Comparison of ENCODE assay signal across 21 cellular contexts in genomic region chr22:45757936-45758335, GRCh38.
"Had no signal": no experiment of that assay in that cellular context is flagged by ENCODE, and none has a peak within 500 bp of the region (broad histone marks: within the 10 kb centered on the region; RNA-seq: fewer than 3 reads in every experiment).

No MANE protein-coding gene starts in this region.

- H3K9me3 ChIP-seq: gastrocnemius medialis, upper lobe of right lung had no signal

- H3K4me3 ChIP-seq: gastrocnemius medialis, hepatocyte, skin epidermis, upper lobe of right lung had no signal

- H2AFZ ChIP-seq: hepatocyte had no signal

- H3K27ac ChIP-seq: gastrocnemius medialis, hepatocyte, skin epidermis, upper lobe of right lung had no signal

- H3K27me3 ChIP-seq: gastrocnemius medialis, hepatocyte, upper lobe of right lung had no signal

- DNase-seq: activated CD4-positive, alpha-beta T cell treated with anti-CD3 and anti-CD28 coated beads for 1 hour; activated CD4-positive, alpha-beta T cell treated with anti-CD3 and anti-CD28 coated beads, Interleukin-2, amount 10 ng/mL, durations not matched to agents 7 days and 5 days; activated CD8-positive, alpha-beta T cell treated with anti-CD3 and anti-CD28 coated beads for 36 hours; activated gamma-delta T cell treated with Interleukin-2 at 50 U/mL for 16 hours; activated naive CD8-positive, alpha-beta T cell treated with anti-CD3 and anti-CD28 coated beads, Interleukin-2, amount 50 U/mL, for 24 hours; activated T-cell treated with anti-CD3 and anti-CD28 coated beads, Interleukin-2, amount 50 U/mL, for 4 hours; gastrocnemius medialis; glutamatergic neuron; islet precursor cell; left cardiac atrium; mammary epithelial cell; naive thymus-derived CD4-positive, alpha-beta T cell; stimulated activated CD4-positive, alpha-beta T cell treated with anti-CD3 and anti-CD28 coated beads, Interleukin-12 subunit alpha, Interleukin-12 subunit beta, amount 100 ng/mL, for 4 hours; stimulated activated CD4-positive, alpha-beta T cell treated with anti-CD3 and anti-CD28 coated beads, Interleukin-4, amount 100 ng/mL, for 24 hours; stimulated activated naive CD8-positive, alpha-beta T cell treated with anti-CD3 and anti-CD28 coated beads, Interleukin-15, amount 100 ng/mL, for 72 hours; T-helper 2 cell; upper lobe of right lung had no signal

- ATAC-seq: activated CD8-positive, alpha-beta T cell treated with anti-CD3 and anti-CD28 coated beads for 36 hours; activated naive CD8-positive, alpha-beta T cell treated with anti-CD3 and anti-CD28 coated beads, Interleukin-2, amount 50 U/mL, for 24 hours; activated T-cell treated with anti-CD3 and anti-CD28 coated beads, Interleukin-2, amount 50 U/mL, for 4 hours; activated T-helper 17 cell treated with anti-CD3 and anti-CD28 coated beads, Interleukin-2, amount 50 U/mL, for 72 hours; gastrocnemius medialis; naive thymus-derived CD4-positive, alpha-beta T cell; stimulated activated memory B cell treated with anti-CD40 and anti-IgM and Interleukin-4, amounts not matched to agents 10 μg/mL and 1 μg/mL and 100 μg/mL, for 72 hours; stimulated activated naive CD8-positive, alpha-beta T cell treated with anti-CD3 and anti-CD28 coated beads, Interleukin-15, amount 100 ng/mL, for 72 hours had no signal

- H3K36me3 ChIP-seq: upper lobe of right lung had no signal
